1 cellular context compared by ENCODE assay signal in the genomic region with DNA sequence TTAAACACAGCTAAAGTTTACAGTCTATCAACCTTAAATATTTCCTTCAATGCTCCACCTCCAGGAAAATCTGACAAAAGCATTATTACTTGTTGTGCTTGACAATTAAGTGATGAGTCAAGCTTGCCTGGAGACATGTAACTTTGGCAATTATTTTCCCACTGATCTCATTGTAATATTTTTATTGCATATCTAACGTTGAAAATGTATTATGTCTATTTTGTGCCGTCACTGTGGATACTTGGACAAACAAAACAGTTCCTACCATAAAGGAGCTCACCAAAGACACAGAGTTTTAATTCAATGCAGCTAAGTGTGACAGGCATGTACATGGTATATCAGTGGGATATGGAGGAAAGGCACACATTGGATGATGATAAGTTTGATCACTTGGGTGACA.
TF ChIP-seq lines count a peak whose summit lies in the region.

No MANE protein-coding gene starts in this region.

TF ChIP-seq in HepG2, 621 proteins besides CTCF, POLR2A, EP300 and RAD21:
- TF ChIP-seq SIX1 (CRISPR knock-in tag; IDR thresholded peaks at IDR 0.05; ENCODE audit: borderline replicate concordance): no peak
- no peak for TF ChIP-seq ONECUT2 (CRISPR knock-in tag; IDR thresholded peaks at IDR 0.05)
- TF ChIP-seq, protein P1, sequence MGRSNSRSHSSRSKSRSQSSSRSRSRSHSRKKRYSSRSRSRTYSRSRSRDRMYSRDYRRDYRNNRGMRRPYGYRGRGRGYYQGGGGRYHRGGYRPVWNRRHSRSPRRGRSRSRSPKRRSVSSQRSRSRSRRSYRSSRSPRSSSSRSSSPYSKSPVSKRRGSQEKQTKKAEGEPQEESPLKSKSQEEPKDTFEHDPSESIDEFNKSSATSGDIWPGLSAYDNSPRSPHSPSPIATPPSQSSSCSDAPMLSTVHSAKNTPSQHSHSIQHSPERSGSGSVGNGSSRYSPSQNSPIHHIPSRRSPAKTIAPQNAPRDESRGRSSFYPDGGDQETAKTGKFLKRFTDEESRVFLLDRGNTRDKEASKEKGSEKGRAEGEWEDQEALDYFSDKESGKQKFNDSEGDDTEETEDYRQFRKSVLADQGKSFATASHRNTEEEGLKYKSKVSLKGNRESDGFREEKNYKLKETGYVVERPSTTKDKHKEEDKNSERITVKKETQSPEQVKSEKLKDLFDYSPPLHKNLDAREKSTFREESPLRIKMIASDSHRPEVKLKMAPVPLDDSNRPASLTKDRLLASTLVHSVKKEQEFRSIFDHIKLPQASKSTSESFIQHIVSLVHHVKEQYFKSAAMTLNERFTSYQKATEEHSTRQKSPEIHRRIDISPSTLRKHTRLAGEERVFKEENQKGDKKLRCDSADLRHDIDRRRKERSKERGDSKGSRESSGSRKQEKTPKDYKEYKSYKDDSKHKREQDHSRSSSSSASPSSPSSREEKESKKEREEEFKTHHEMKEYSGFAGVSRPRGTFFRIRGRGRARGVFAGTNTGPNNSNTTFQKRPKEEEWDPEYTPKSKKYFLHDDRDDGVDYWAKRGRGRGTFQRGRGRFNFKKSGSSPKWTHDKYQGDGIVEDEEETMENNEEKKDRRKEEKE (IDR thresholded peaks at IDR 0.05): no peak
- TF ChIP-seq, protein P2, sequence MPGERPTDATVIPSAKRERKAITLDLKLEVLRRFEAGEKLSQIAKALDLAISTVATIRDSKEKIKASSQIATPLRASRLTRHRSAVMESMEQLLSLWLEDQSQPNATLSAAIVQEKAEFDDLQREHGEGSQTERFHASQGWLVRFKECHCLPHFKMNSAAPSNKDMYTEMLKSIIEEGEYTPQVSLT (CRISPR knock-in tag; IDR thresholded peaks at IDR 0.05; ENCODE audit: borderline replicate concordance, low read depth): no peak
- TF ChIP-seq KLF6 (CRISPR knock-in tag; IDR thresholded peaks at IDR 0.05): no peak
- TF ChIP-seq, protein P3, sequence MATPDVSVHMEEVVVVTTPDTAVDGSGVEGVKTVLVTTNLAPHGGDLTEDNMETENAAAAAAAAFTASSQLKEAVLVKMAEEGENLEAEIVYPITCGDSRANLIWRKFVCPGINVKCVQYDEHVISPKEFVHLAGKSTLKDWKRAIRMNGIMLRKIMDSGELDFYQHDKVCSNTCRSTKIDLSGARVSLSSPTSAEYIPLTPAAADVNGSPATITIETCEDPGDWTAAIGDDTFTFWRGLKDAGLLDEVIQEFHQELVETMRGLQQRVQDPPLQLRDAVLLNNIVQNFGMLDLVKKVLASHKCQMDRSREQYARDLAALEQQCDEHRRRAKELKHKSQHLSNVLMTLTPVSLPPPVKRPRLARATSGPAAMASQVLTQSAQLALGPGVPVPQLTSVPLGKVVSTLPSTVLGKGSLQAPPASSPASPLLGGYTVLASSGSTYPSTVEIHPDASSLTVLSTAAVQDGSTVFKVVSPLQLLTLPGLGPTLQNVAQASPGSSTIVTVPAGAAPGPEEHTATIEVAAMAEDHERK (CRISPR knock-in tag; IDR thresholded peaks at IDR 0.05; ENCODE audit: low read depth): no peak
- TF ChIP-seq, protein P4, sequence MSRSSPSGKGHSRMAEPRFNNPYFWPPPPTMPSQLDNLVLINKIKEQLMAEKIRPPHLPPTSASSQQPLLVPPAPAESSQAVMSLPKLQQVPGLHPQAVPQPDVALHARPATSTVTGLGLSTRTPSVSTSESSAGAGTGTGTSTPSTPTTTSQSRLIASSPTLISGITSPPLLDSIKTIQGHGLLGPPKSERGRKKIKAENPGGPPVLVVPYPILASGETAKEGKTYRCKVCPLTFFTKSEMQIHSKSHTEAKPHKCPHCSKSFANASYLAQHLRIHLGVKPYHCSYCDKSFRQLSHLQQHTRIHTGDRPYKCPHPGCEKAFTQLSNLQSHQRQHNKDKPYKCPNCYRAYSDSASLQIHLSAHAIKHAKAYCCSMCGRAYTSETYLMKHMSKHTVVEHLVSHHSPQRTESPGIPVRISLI (CRISPR knock-in tag; IDR thresholded peaks at IDR 0.05; ENCODE audit: borderline replicate concordance): no peak
- TF ChIP-seq TAF1 (CRISPR knock-in tag; IDR thresholded peaks at IDR 0.05): no peak
- TF ChIP-seq REXO4 (CRISPR knock-in tag; IDR thresholded peaks at IDR 0.05; ENCODE audit: borderline replicate concordance): no peak
- TF ChIP-seq CBX1 (IDR thresholded peaks at IDR 0.05; ENCODE audit: low read depth): no peak
- TF ChIP-seq ZNF329 (CRISPR knock-in tag; IDR thresholded peaks at IDR 0.05; ENCODE audit: low read depth): no peak
- no peak for TF ChIP-seq MED8 (CRISPR knock-in tag; IDR thresholded peaks at IDR 0.05; ENCODE audit: insufficient replicate concordance)
- TF ChIP-seq, protein P5, sequence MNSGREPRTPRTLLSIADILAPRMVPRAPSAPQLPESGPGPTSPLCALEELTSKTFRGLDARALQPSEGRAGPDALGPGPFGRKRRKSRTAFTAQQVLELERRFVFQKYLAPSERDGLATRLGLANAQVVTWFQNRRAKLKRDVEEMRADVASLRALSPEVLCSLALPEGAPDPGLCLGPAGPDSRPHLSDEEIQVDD (CRISPR knock-in tag; IDR thresholded peaks at IDR 0.05; ENCODE audit: borderline replicate concordance): no peak
- TF ChIP-seq JUNB (CRISPR knock-in tag; IDR thresholded peaks at IDR 0.05; ENCODE audit: borderline replicate concordance): no peak
